In the genomic region with DNA sequence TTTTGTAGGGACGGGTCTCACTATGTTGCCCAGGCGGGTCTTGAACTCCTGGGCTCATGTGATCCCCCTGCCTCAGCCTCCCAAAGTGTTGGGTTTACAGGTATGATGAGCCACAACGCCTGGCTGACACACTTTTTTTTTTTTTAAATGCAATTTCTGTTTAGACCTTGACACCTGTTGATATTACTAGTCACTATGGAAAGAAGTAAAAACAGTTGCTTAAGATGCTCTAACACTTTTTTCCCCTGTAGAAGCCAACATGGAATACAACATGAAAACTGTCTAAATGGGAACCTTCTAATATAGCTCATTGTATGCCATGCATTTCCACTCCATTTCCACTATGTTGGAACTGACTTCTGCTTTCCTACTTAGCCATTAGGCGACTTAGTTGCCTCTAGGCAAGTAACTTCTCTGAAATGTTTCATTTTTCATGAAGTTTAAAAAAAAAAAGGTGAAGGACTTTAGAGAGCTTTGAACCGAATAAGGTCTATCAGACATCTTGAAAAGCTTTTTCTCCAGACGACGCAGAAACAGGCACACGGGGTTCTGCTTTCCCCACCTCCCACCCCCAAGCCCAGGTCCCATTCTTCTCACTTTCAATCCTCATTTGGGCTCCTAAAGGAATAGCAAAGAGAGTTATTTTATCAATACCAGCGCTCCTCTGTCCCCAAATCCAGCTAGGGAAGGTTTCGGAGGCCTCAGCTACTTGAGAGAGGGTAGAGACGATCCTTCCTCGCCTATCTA, we compare ENCODE assay signal across 8 cellular contexts. TPM values are rescaled to one million over a fixed set of nuclear protein-coding genes. Genes with fewer than 3 reads are reported as not detected.
DNase-seq lines count a peak whose midpoint lies in the region; ATAC-seq and TF ChIP-seq lines count a peak whose summit lies in the region.

No MANE protein-coding gene starts in this region.

- 17 to 19% methylated on average over 3 to 12 of the region's 12 CpGs for WGBS in endodermal cell (ENCODE audit: insufficient coverage in 1 of 2, insufficient read length in 1 of 2), 2 experiments

- H3K27me3 Mint-ChIP-seq in endodermal cell (ENCODE audit: insufficient read depth): no peaks in the 10 kb centered on the region
- H3K27me3 Mint-ChIP-seq in naive thymus-derived CD8-positive, alpha-beta T cell: peaks cover 0 to 2% (median 0%) of the 10 kb centered on the region in 5 donors

- H3K9me3 Mint-ChIP-seq in endodermal cell: no peaks in the 10 kb centered on the region
- H3K9me3 Mint-ChIP-seq in naive thymus-derived CD8-positive, alpha-beta T cell: no peaks in the 10 kb centered on the region

- peak; percentile 15 to 18 for ATAC-seq in naive thymus-derived CD8-positive, alpha-beta T cell
- ATAC-seq in GM21717 (IDR thresholded peaks at IDR 0.05; ENCODE audit: unreplicated experiment): no peak
- ATAC-seq in HG03342 (IDR thresholded peaks at IDR 0.05; ENCODE audit: unreplicated experiment): no peak

- H3K36me3 ChIP-seq in endodermal cell (ENCODE audit: control insufficient read depth, insufficient read depth, low read length): no peaks in the 10 kb centered on the region

- POLR2A ChIA-PET in naive thymus-derived CD8-positive, alpha-beta T cell (lab: Charles Lee): interaction anchor here (0.5 to 2.7 kb wide), 12 partner anchors 9 to 1728 kb away, joined by 3 to 17 read pairs (median 4); partner anchors contain the start of genes ALG14, MTF2 and RPL5

- peak overlapping the region; percentile 97 for H3K27ac Mint-ChIP-seq in endodermal cell
- peak overlapping the region; percentile 93 to 99 (median 98) for H3K27ac Mint-ChIP-seq in naive thymus-derived CD8-positive, alpha-beta T cell

- no peaks in the 10 kb centered on the region for H3K9me3 ChIP-seq in endodermal cell (ENCODE audit: control insufficient read depth, low read length)

- H3K4me3 Mint-ChIP-seq in endodermal cell: peak overlapping the region; percentile 87
- peak overlapping the region; percentile 92 to 100 (median 98) for H3K4me3 Mint-ChIP-seq in naive thymus-derived CD8-positive, alpha-beta T cell

- H3K9ac ChIP-seq in endodermal cell (ENCODE audit: extremely low read depth, low read length, poor library complexity, severe bottlenecking): peak overlapping the region; percentile 91

- no peaks in the 10 kb centered on the region for H3K27me3 ChIP-seq in endodermal cell (ENCODE audit: control insufficient read depth, insufficient read depth, low read length, poor library complexity, severe bottlenecking)

- peak overlapping the region; percentile 89 for H3K27ac ChIP-seq in endodermal cell (ENCODE audit: low read depth, low read length)

- TF ChIP-seq CTCF in endodermal cell (conservative IDR thresholded peaks at IDR 0.05): no peak

- peaks cover 2% of the 10 kb centered on the region for H3K36me3 Mint-ChIP-seq in endodermal cell (ENCODE audit: low read depth)
- peaks cover 2 to 10% (median 6%) of the 10 kb centered on the region in 3 donors for H3K36me3 Mint-ChIP-seq in naive thymus-derived CD8-positive, alpha-beta T cell

- H3K4me1 Mint-ChIP-seq in endodermal cell: peaks cover 15% of the 10 kb centered on the region
- peaks cover 22 to 49% (median 35%) of the 10 kb centered on the region in 4 donors for H3K4me1 Mint-ChIP-seq in naive thymus-derived CD8-positive, alpha-beta T cell

- peaks cover 7% of the 10 kb centered on the region for H3K4me1 ChIP-seq in endodermal cell (ENCODE audit: control insufficient read depth, insufficient read depth, low read length)

- DNase-seq in EH (ENCODE audit: low read depth) (peak; percentile 38), HCEC 1CT (peak; percentile 24), SHP77 treated with DMSO at 0.1 percent for 48 hours (lab: John Stamatoyannopoulos, UW) (peak; percentile 14), endodermal cell (no peak), GM03348 (ENCODE audit: low spot score) (no peak)
- no peak for DNase-seq in naive thymus-derived CD8-positive, alpha-beta T cell

- peak overlapping the region; percentile 90 for H3K4me3 ChIP-seq in endodermal cell (ENCODE audit: low read length)

RNA-seq across cellular contexts. Expression of gene DR1, which starts 0.6 kb away (rescaled TPM):
- 10 to 100 TPM; 44.3 to 56.4 TPM for total RNA-seq in endodermal cell
- 43.8 TPM for polyA plus RNA-seq in endodermal cell (2013, experiment 1 of 2)
- polyA plus RNA-seq in endodermal cell (2013, experiment 2 of 2): 41.9 TPM
- total RNA-seq in naive thymus-derived CD8-positive, alpha-beta T cell: 10 to 100 TPM; 65.0 to 66.7 TPM
- polyA plus RNA-seq in naive thymus-derived CD8-positive, alpha-beta T cell: 10 to 100 TPM; 54.3 to 68.3 (median 66.0) TPM

Comparison
In these comparisons a context has a peak if more than half of its experiments do, and no peak if none do; other contexts are left out.
1. DNase-seq: peak in EH (single experiment), HCEC 1CT (single experiment) and SHP77 treated with DMSO at 0.1 percent for 48 hours (single experiment); none in endodermal cell (single experiment), naive thymus-derived CD8-positive, alpha-beta T cell (0 of 10) and GM03348 (single experiment).
2. ATAC-seq: peak in naive thymus-derived CD8-positive, alpha-beta T cell (2 of 2); none in GM21717 (single experiment) and HG03342 (single experiment).